Comparison of ENCODE assay signal across 11 cellular contexts in genomic region chr22:46761017-46761416, GRCh38. TPM values are rescaled to one million over a fixed set of nuclear protein-coding genes. Genes with fewer than 3 reads are reported as not detected.
DNase-seq lines count a peak whose midpoint lies in the region; ATAC-seq and TF ChIP-seq lines count a peak whose summit lies in the region.
"Had no signal": no experiment of that assay in that cellular context is flagged by ENCODE, and none has a peak within 500 bp of the region (broad histone marks: within the 10 kb centered on the region; RNA-seq: fewer than 3 reads in every experiment).

No MANE protein-coding gene starts in this region.

- H2BK15ac ChIP-seq in mesenchymal stem cell (ENCODE audit: low read depth, poor library complexity, severe bottlenecking) = no peak overlapping the region

- H2AFZ ChIP-seq in mesenchymal stem cell (ENCODE audit: low read depth, low read length) = no peak overlapping the region

- peaks cover 4% of the 10 kb centered on the region for H3K4me1 ChIP-seq in A673 (ENCODE audit: insufficient read depth, low read length, poor library complexity, severe bottlenecking)
- H3K4me1 ChIP-seq in mesenchymal stem cell (ENCODE audit: control insufficient read depth, insufficient read depth, low read depth, low read length) = peaks cover 6% of the 10 kb centered on the region

- H2AK5ac ChIP-seq in mesenchymal stem cell (ENCODE audit: low read length, severe bottlenecking) = no peak overlapping the region

- CTCF ChIA-PET in A673 (lab: Charles Lee) = no interaction called here

- no peak overlapping the region for H3K4ac ChIP-seq in mesenchymal stem cell (ENCODE audit: low read depth in 1 of 2, low read length in 2 of 2)

- TF ChIP-seq CTCF in A673 (conservative IDR thresholded peaks at IDR 0.05; ENCODE audit: low read depth, low read length) = no peak
- no peak for TF ChIP-seq CTCF in GM12875 (IDR thresholded peaks at IDR 0.05; ENCODE audit: borderline replicate concordance, insufficient read depth, low read depth, low read length)

- H3K9me3 ChIP-seq in A673 (ENCODE audit: low read depth, low read length, poor library complexity, severe bottlenecking) (no peaks in the 10 kb centered on the region), mesenchymal stem cell (ENCODE audit: control insufficient read depth, low read length) (peaks cover 4% of the 10 kb centered on the region)

- H3K79me1 ChIP-seq in mesenchymal stem cell (replicated peaks; ENCODE audit: low read length, poor library complexity, severe bottlenecking) = peaks cover 12% of the 10 kb centered on the region

- H4K91ac ChIP-seq in mesenchymal stem cell (ENCODE audit: low read length) = no peak overlapping the region

- BruUV-seq in A673 (replicated peaks; lab: Mats Ljungman, UMichigan) = no TSS peak

- no peak for ATAC-seq in activated naive CD4-positive, alpha-beta T cell treated with anti-CD3 and anti-CD28 coated beads, Interleukin-2, amount 50 U/mL, for 72 hours
- ATAC-seq in HG03025 (IDR thresholded peaks at IDR 0.05; ENCODE audit: low FRiP score, unreplicated experiment) (no peak), esophagus mucosa (no peak)

- POLR2A ChIA-PET in A673 (lab: Charles Lee; ENCODE audit: low non-redundant PET) = no interaction called here

- no peak overlapping the region for H3K18ac ChIP-seq in mesenchymal stem cell (ENCODE audit: low read depth in 1 of 2, low read length in 2 of 2)

- H3K36me3 ChIP-seq in A673 (ENCODE audit: insufficient read depth, low read length, poor library complexity, severe bottlenecking) (no peaks in the 10 kb centered on the region), mesenchymal stem cell (ENCODE audit: control insufficient read depth in 1 of 2, insufficient read depth in 2 of 2, low read depth in 1 of 2, low read length in 2 of 2) (peaks cover 6 to 7% of the 10 kb centered on the region in 2 experiments)

- H3K4me3 ChIP-seq in A673 (ENCODE audit: low read depth, low read length, poor library complexity, severe bottlenecking) = peak overlapping the region; percentile 99
- peak overlapping the region; percentile 80 for H3K4me3 ChIP-seq in GM12875 (ENCODE audit: low read depth, low read length)
- H3K4me3 ChIP-seq in mesenchymal stem cell (ENCODE audit: insufficient read depth in 1 of 2, low read depth in 1 of 2, low read length in 2 of 2) = peak overlapping the region in 1 of 2 experiments; percentile 99

- peak overlapping the region; percentile 100 for H3K9ac ChIP-seq in mesenchymal stem cell (ENCODE audit: low read length)

- H3K14ac ChIP-seq in mesenchymal stem cell (ENCODE audit: low read length in 2 of 2) = no peak overlapping the region

- peak overlapping the region; percentile 96 for H3K27ac ChIP-seq in A673 (ENCODE audit: low read depth, low read length, poor library complexity, severe bottlenecking)
- H3K27ac ChIP-seq in mesenchymal stem cell (ENCODE audit: low read length, poor library complexity, severe bottlenecking) = no peak overlapping the region

- H2BK120ac ChIP-seq in mesenchymal stem cell (ENCODE audit: low read depth, low read length) = no peak overlapping the region

- H3K27me3 ChIP-seq in A673 (replicated peaks; ENCODE audit: insufficient read depth, low read depth, low read length, poor library complexity) = no peaks in the 10 kb centered on the region
- H3K27me3 ChIP-seq in mesenchymal stem cell (ENCODE audit: control insufficient read depth in 1 of 2, insufficient read depth in 1 of 2, low read length in 2 of 2) = no peaks in the 10 kb centered on the region

- H3K36me3 Mint-ChIP-seq in activated naive CD4-positive, alpha-beta T cell treated with anti-CD3 and anti-CD28 coated beads, Interleukin-2, amount 50 U/mL, for 72 hours = peaks cover 19 to 47% of the 10 kb centered on the region in 2 donors

- 96% methylated on average over 6 of the region's 6 CpGs for WGBS in mesenchymal stem cell

- peak overlapping the region; percentile 69 for H3K4me2 ChIP-seq in mesenchymal stem cell (ENCODE audit: low read length, poor library complexity, severe bottlenecking)

- H3K9me3 Mint-ChIP-seq in activated naive CD4-positive, alpha-beta T cell treated with anti-CD3 and anti-CD28 coated beads, Interleukin-2, amount 50 U/mL, for 72 hours = peaks cover 5 to 6% of the 10 kb centered on the region in 2 donors

- H4K8ac ChIP-seq in mesenchymal stem cell (ENCODE audit: low read length) = peak overlapping the region; percentile 39

- DNase-seq in A673 (ENCODE audit: low spot score) (no peak), mesenchymal stem cell (no peak), HPDE6-E6E7 (ENCODE audit: extremely low spot score) (no peak), NCI-H1092 treated with DMSO at 0.1 percent for 48 hours (lab: John Stamatoyannopoulos, UW) (no peak)
- DNase-seq in activated naive CD4-positive, alpha-beta T cell treated with anti-CD3 and anti-CD28 coated beads, Interleukin-2, amount 50 U/mL, for 72 hours (ENCODE audit: low spot score in 2 of 2) = no peak
- DNase-seq: islet precursor cell, NCI-H1694, trophoblast cell had no signal

- H3K27ac Mint-ChIP-seq in activated naive CD4-positive, alpha-beta T cell treated with anti-CD3 and anti-CD28 coated beads, Interleukin-2, amount 50 U/mL, for 72 hours = peak overlapping the region; percentile 38 to 99

- intact Hi-C loops in A673 (cut with micrococcal nuclease; ENCODE audit: unreplicated experiment) = no loop called here

- H2BK12ac ChIP-seq in mesenchymal stem cell (ENCODE audit: low read length in 2 of 2) = peak overlapping the region in 1 of 2 experiments; percentile 33

- H3K23ac ChIP-seq in mesenchymal stem cell (ENCODE audit: low read length in 2 of 2) = no peak overlapping the region

- H2BK5ac ChIP-seq in mesenchymal stem cell (ENCODE audit: low read depth, low read length, poor library complexity, severe bottlenecking) = no peak overlapping the region

RNA-seq across cellular contexts. Expression of gene TBC1D22A, which starts 1.4 kb away (rescaled TPM):
- 22.5 and 23.5 TPM in 2 replicates for total RNA-seq in A673 (2021)
- total RNA-seq in activated naive CD4-positive, alpha-beta T cell treated with anti-CD3 and anti-CD28 coated beads, Interleukin-2, amount 50 U/mL, for 72 hours = 10 to 100 TPM; 17.8 to 50.8 TPM
- 16.5 TPM for polyA plus RNA-seq in mesenchymal stem cell (2013, experiment 1 of 2)
- 17.1 TPM for polyA plus RNA-seq in mesenchymal stem cell (2013, experiment 2 of 2)
- total RNA-seq in esophagus mucosa = 21.4 TPM

RNA-seq across cellular contexts. Expression of gene CERK, which starts 23.0 kb away (rescaled TPM):
- total RNA-seq in A673 (2021) (55.6 and 58.8 TPM in 2 replicates), esophagus mucosa (21.9 TPM)
- 10 to 100 TPM; 44.8 to 48.0 TPM for total RNA-seq in activated naive CD4-positive, alpha-beta T cell treated with anti-CD3 and anti-CD28 coated beads, Interleukin-2, amount 50 U/mL, for 72 hours
- polyA plus RNA-seq in mesenchymal stem cell (2013, experiment 1 of 2) = 29.4 TPM
- polyA plus RNA-seq in mesenchymal stem cell (2013, experiment 2 of 2) = 29.3 TPM
